8 cellular contexts compared by ENCODE assay signal in genomic region chr9:108933231-108933630, GRCh38. TPM values are rescaled to one million over a fixed set of nuclear protein-coding genes. Genes with fewer than 3 reads are reported as not detected.
DNase-seq lines count a peak whose midpoint lies in the region; ATAC-seq and TF ChIP-seq lines count a peak whose summit lies in the region.

No MANE protein-coding gene starts in this region.

- peak overlapping the region; percentile 97 for H3K4me3 Mint-ChIP-seq in WTC11

- H3K4me3 ChIP-seq in prostate gland: peak overlapping the region; percentile 71 to 72

- no peaks in the 10 kb centered on the region for H3K36me3 ChIP-seq in prostate gland

- WGBS in prostate gland: under 1% methylated on average over 20 of the region's 20 CpGs

- peaks cover 13% of the 10 kb centered on the region for H3K4me1 Mint-ChIP-seq in WTC11

- H3K4me1 ChIP-seq in prostate gland (replicated peaks): peaks cover 6% of the 10 kb centered on the region

- ATAC-seq in GM21390 (IDR thresholded peaks at IDR 0.05; ENCODE audit: unreplicated experiment) (peak; percentile 0), WTC11 (no peak), GM21381 (IDR thresholded peaks at IDR 0.05; ENCODE audit: unreplicated experiment) (no peak), HG02852 (IDR thresholded peaks at IDR 0.05; ENCODE audit: unreplicated experiment) (no peak)

- POLR2A ChIA-PET in WTC11 (lab: Charles Lee): no interaction called here

- no peaks in the 10 kb centered on the region for H3K27me3 ChIP-seq in prostate gland (replicated peaks; ENCODE audit: insufficient read depth)

- peaks cover 15% of the 10 kb centered on the region for H3K36me3 Mint-ChIP-seq in WTC11

- no peaks in the 10 kb centered on the region for H3K27me3 Mint-ChIP-seq in WTC11 (ENCODE audit: low read depth)

- H3K27ac Mint-ChIP-seq in WTC11: peak overlapping the region; percentile 99

- intact Hi-C loops in prostate gland (cut with DNase I): loop anchor here (5.0 to 10.0 kb wide), 3 partner anchors 82 to 392 kb away; partner anchors contain the start of genes CTNNAL1, EPB41L4B and TMEM245

- no peaks in the 10 kb centered on the region for H3K9me3 Mint-ChIP-seq in WTC11

- no peaks in the 10 kb centered on the region for H3K9me3 ChIP-seq in prostate gland

- peak overlapping the region; percentile 89 to 91 for H3K27ac ChIP-seq in prostate gland

- CTCF ChIA-PET in WTC11 (lab: Charles Lee): no interaction called here

- TF ChIP-seq POLR2A in prostate gland (IDR thresholded peaks at IDR 0.05): no peak

- DNase-seq in A172 (ENCODE audit: low spot score): peak; percentile 23
- no peak for DNase-seq in WTC11 (ENCODE audit: low spot score)
- peak; percentile 7 for DNase-seq in foreskin melanocyte
- DNase-seq in prostate gland (ENCODE audit: low spot score): no peak
- DNase-seq in effector CD8-positive, alpha-beta T cell (lab: John Stamatoyannopoulos, UW): no peak

- TF ChIP-seq CTCF in WTC11 (IDR thresholded peaks at IDR 0.05) (no peak), prostate gland (IDR thresholded peaks at IDR 0.05) (no peak)

TF ChIP-seq in WTC11, 78 proteins besides CTCF, POLR2A, EP300 and RAD21:
- TF ChIP-seq FOXP4 (CRISPR knock-in tag; IDR thresholded peaks at IDR 0.05) (no peak), PRRX2 (CRISPR knock-in tag; IDR thresholded peaks at IDR 0.05) (no peak), IRF1 (CRISPR knock-in tag; IDR thresholded peaks at IDR 0.05) (no peak), NFYB (CRISPR knock-in tag; conservative IDR thresholded peaks at IDR 0.05; ENCODE audit: low read depth) (no peak), ZNF416 (CRISPR knock-in tag; IDR thresholded peaks at IDR 0.05) (no peak), IRF2 (CRISPR knock-in tag; IDR thresholded peaks at IDR 0.05; ENCODE audit: borderline replicate concordance, low read depth) (no peak), E2F5 (CRISPR knock-in tag; IDR thresholded peaks at IDR 0.05) (no peak), ZNF232 (CRISPR knock-in tag; IDR thresholded peaks at IDR 0.05) (no peak), GABPB1 (CRISPR knock-in tag; IDR thresholded peaks at IDR 0.05) (no peak), FOXJ3 (CRISPR knock-in tag; IDR thresholded peaks at IDR 0.05; ENCODE audit: borderline replicate concordance) (no peak), USF1 (CRISPR knock-in tag; IDR thresholded peaks at IDR 0.05) (no peak)

RNA-seq across cellular contexts. Expression of gene ELP1, which starts 0.7 kb away (rescaled TPM):
- total RNA-seq in A172 (2014; rRNA removed; shearing (Covaris generic)): 37.1 and 40.0 TPM in 2 replicates
- total RNA-seq in WTC11 (2021) (27.9 to 30.5 TPM (median 29.0 TPM) in 3 replicates), prostate gland (10 to 100 TPM; 18.4 to 30.3 TPM)

RNA-seq across cellular contexts. Expression of gene ABITRAM, which starts 1.0 kb away (rescaled TPM):
- total RNA-seq in A172 (2014; rRNA removed; shearing (Covaris generic)): 13.1 and 15.5 TPM in 2 replicates
- total RNA-seq in WTC11 (2021) (4.6 to 6.5 TPM (median 6.0 TPM) in 3 replicates), prostate gland (1 to 10 TPM; 6.0 to 6.7 TPM)

Comparison
In these comparisons a context has a peak if more than half of its experiments do, and no peak if none do; other contexts are left out.
1. DNase-seq: peak in A172 (single experiment) and foreskin melanocyte (single experiment); none in WTC11 (single experiment), prostate gland (single experiment) and effector CD8-positive, alpha-beta T cell (single experiment).